Comparison of ENCODE assay signal across 32 cellular contexts in genomic region chr14:90438841-90439240, GRCh38.
"Had no signal": no experiment of that assay in that cellular context is flagged by ENCODE, and none has a peak within 500 bp of the region (broad histone marks: within the 10 kb centered on the region; RNA-seq: fewer than 3 reads in every experiment).

No MANE protein-coding gene starts in this region.

- H3K27ac ChIP-seq: PC-9, RWPE1 had no signal

- H3K36me3 ChIP-seq: MG63 had no signal

- FAIRE-seq: RCC 7860 had no signal

- DNase-seq: activated B cell treated with CpG ODN at 0.5 μM for 24 hours; activated CD4-positive, alpha-beta memory T cell treated with anti-CD3 and anti-CD28 coated beads for 36 hours; activated CD4-positive, alpha-beta T cell treated with anti-CD3 and anti-CD28 coated beads for 4 hours; activated CD4-positive, alpha-beta T cell treated with anti-CD3 and anti-CD28 coated beads, Interleukin-2, amount 50 U/mL, for 1 hour; activated CD4-positive, CD25-positive, alpha-beta regulatory T cell treated with anti-CD3 and anti-CD28 coated beads, Interleukin-2, amount 50 U/mL, for 72 hours; activated CD8-positive, alpha-beta memory T cell treated with anti-CD3 and anti-CD28 coated beads, Interleukin-2, amount 50 U/mL, for 4 hours; activated naive CD4-positive, alpha-beta T cell treated with anti-CD3 and anti-CD28 coated beads, Interleukin-2, amount 10 ng/mL, durations not matched to agents 7 days and 5 days; activated naive CD8-positive, alpha-beta T cell treated with anti-CD3 and anti-CD28 coated beads, Interleukin-2, amount 50 U/mL, for 24 hours; activated T-cell treated with anti-CD3 and anti-CD28 coated beads for 4 hours; activated T-cell treated with anti-CD3 and anti-CD28 coated beads, Interleukin-2, amount 50 U/mL, for 4 hours; anterior cingulate cortex; Kasumi-1; MG63; NCI-H1048; NCI-H1105 treated with DMSO at 0.1 percent for 48 hours; NCI-H1436; NCI-H1694; NCI-H1930; NCI-H345; NCI-H526; NCI-H748 treated with DMSO at 0.1 percent for 48 hours; NK-92 treated with Interleukin-12 subunit alpha and Interleukin-12 subunit beta, amount 100 ng/mL, for 24 hours; SIG-M5; SW 1271; T-helper 1 cell; T-helper 2 cell; T-helper 9 cell had no signal

- H3K27me3 ChIP-seq: MG63 had no signal

- ATAC-seq: activated naive CD8-positive, alpha-beta T cell treated with anti-CD3 and anti-CD28 coated beads, Interleukin-2, amount 50 U/mL, for 24 hours; activated T-cell treated with anti-CD3 and anti-CD28 coated beads, Interleukin-2, amount 50 U/mL, for 4 hours; Right ventricle myocardium inferior; SK-N-SH treated with all-trans-retinoic acid at 6 μM for 48 hours had no signal

- H3K9me3 ChIP-seq: MG63 had no signal

- H3K4me3 ChIP-seq: MG63, PC-9 had no signal
